8 cellular contexts compared by ENCODE assay signal in the genomic region with DNA sequence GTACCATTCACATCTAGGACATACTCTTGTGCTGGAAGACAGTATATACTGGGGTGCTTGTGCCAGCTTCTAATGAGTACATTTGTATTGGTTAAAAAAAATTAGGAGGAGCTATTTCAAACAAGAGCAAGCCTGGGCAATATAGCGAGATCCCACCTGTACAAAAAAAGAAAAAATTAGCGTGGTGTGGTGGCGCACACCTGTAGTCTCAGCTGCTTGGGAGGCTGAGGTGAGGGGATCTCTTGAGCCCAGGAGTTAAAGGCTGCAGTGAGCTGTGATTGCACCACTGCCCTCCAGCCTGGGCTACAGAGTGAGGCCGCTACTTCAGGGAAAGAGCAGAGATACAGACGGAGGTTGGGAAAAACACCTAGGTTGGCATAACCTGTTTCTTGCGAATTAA. TPM values are rescaled to one million over a fixed set of nuclear protein-coding genes. Genes with fewer than 3 reads are reported as not detected.
DNase-seq lines count a peak whose midpoint lies in the region; ATAC-seq, FAIRE-seq and TF ChIP-seq lines count a peak whose summit lies in the region.

No MANE protein-coding gene starts in this region.

- peak overlapping the region; percentile 82 for H3K9ac ChIP-seq in HepG2 (ENCODE audit: insufficient read depth, low read depth, low read length)

- BruUV-seq in HepG2 (replicated peaks; lab: Mats Ljungman, UMichigan): no TSS peak

- H2AFZ ChIP-seq in HepG2 (ENCODE audit: low read length): no peak overlapping the region

- peaks cover 43% of the 10 kb centered on the region for H3K79me2 ChIP-seq in HepG2 (ENCODE audit: insufficient read depth, low read length)

- peak overlapping the region; percentile 85 for H3K4me3 Mint-ChIP-seq in activated T-cell treated with anti-CD3 and anti-CD28 coated beads, Interleukin-2, amount 50 U/mL, for 4 hours

- intact Hi-C loops in ascending aorta (cut with DNase I) (loop anchor here (5.0 kb wide), 2 partner anchors 55 to 150 kb away; a partner anchor contains a TSS), HepG2 (cut with micrococcal nuclease; ENCODE audit: unreplicated experiment) (loop anchor here (5.0 to 10.0 kb wide), 3 partner anchors 132 to 212 kb away; no protein-coding TSS in a partner anchor)

- in situ Hi-C loops in HepG2 (cut with HindIII; ENCODE audit: extremely low pct_ligation_motif_present, low pct_unique_long_range_greater_than_20kb): no loop called here

- H3K27me3 ChIP-seq in ascending aorta (no peaks in the 10 kb centered on the region), HepG2 (ENCODE audit: control insufficient read depth in 1 of 2, insufficient read depth in 2 of 2, low read length in 2 of 2) (no peaks in the 10 kb centered on the region; a peak in 2 of 5 replicates), thoracic aorta (replicated peaks; ENCODE audit: insufficient read depth) (no peaks in the 10 kb centered on the region)

- peaks cover 14% of the 10 kb centered on the region for H3K4me1 Mint-ChIP-seq in activated T-cell treated with anti-CD3 and anti-CD28 coated beads, Interleukin-2, amount 50 U/mL, for 4 hours (ENCODE audit: low read depth)

- peak overlapping the region; percentile 99 for H3K4me2 ChIP-seq in HepG2 (ENCODE audit: low read depth, low read length)

- no peaks in the 10 kb centered on the region for H4K20me1 ChIP-seq in HepG2 (ENCODE audit: insufficient read depth, low read length)

- TF ChIP-seq RAD21 in HepG2 (CRISPR knock-in tag; IDR thresholded peaks at IDR 0.05): no peak

- H3K9me3 ChIP-seq in ascending aorta (no peaks in the 10 kb centered on the region), HepG2 (ENCODE audit: low read length) (no peaks in the 10 kb centered on the region), thoracic aorta (no peaks in the 10 kb centered on the region)

- no peak for TF ChIP-seq POLR2A in HepG2 (IDR thresholded peaks at IDR 0.05; ENCODE audit: insufficient read depth in 1 of 2, low read depth in 2 of 2, low read length in 2 of 2)

- no peaks in the 10 kb centered on the region for H3K9me3 Mint-ChIP-seq in activated T-cell treated with anti-CD3 and anti-CD28 coated beads, Interleukin-2, amount 50 U/mL, for 4 hours

- no peaks in the 10 kb centered on the region for H3K36me3 Mint-ChIP-seq in activated T-cell treated with anti-CD3 and anti-CD28 coated beads, Interleukin-2, amount 50 U/mL, for 4 hours (ENCODE audit: insufficient read depth)

- no peaks in the 10 kb centered on the region for H3K27me3 Mint-ChIP-seq in activated T-cell treated with anti-CD3 and anti-CD28 coated beads, Interleukin-2, amount 50 U/mL, for 4 hours (ENCODE audit: low read depth)

- DNase-seq in activated T-cell treated with anti-CD3 and anti-CD28 coated beads, Interleukin-2, amount 50 U/mL, for 4 hours: no peak
- no peak for DNase-seq in activated T-cell treated with anti-CD3 and anti-CD28 coated beads, Interleukin-2, amount 50 U/mL, for 48 hours
- DNase-seq in ascending aorta (ENCODE audit: low spot score in 2 of 2) (no peak), HepG2 (ENCODE audit: low spot score) (no peak), thoracic aorta (ENCODE audit: low spot score) (no peak), DMS153 treated with DMSO at 0.1 percent for 48 hours (lab: John Stamatoyannopoulos, UW; ENCODE audit: unreplicated experiment) (no peak), ureter (ENCODE audit: low spot score) (no peak), activated gamma-delta T cell treated with Interleukin-2 at 50 U/mL for 16 hours (no peak)

- CTCF ChIA-PET in HepG2 (lab: Yijun Ruan, JAX; ENCODE audit: low intra/inter-chr PET ratio, low total read pairs): no interaction called here

- POLR2A ChIA-PET in HepG2 (lab: Yijun Ruan, JAX): interaction anchor here (2.3 kb wide), 1 partner anchor 15 kb away, joined by 5 read pairs; no protein-coding TSS in a partner anchor

- H3K36me3 ChIP-seq in ascending aorta (no peaks in the 10 kb centered on the region), HepG2 (replicated peaks in 1 of 2; ENCODE audit: control insufficient read depth in 1 of 2, insufficient read depth in 2 of 2, low read length in 2 of 2) (no peaks in the 10 kb centered on the region; a peak in 1 of 5 replicates), thoracic aorta (no peaks in the 10 kb centered on the region)

- no peak for FAIRE-seq in HepG2 (lab: Jason Lieb, UNC)

- H3K4me1 ChIP-seq in ascending aorta: peaks cover 0 to 15% of the 10 kb centered on the region in 2 donors
- H3K4me1 ChIP-seq in HepG2 (ENCODE audit: insufficient read depth, low read length): peaks cover 44% of the 10 kb centered on the region
- peaks cover 6 to 8% of the 10 kb centered on the region in 2 donors for H3K4me1 ChIP-seq in thoracic aorta (ENCODE audit: control insufficient read depth in 1 of 2, low read depth in 2 of 2)

- no peak overlapping the region for H3K27ac ChIP-seq in ascending aorta
- H3K27ac ChIP-seq in HepG2 (ENCODE audit: extremely low read length, insufficient read depth, low read length): peak overlapping the region; percentile 71
- no peak overlapping the region for H3K27ac ChIP-seq in thoracic aorta

- no peak for ATAC-seq in activated T-cell treated with anti-CD3 and anti-CD28 coated beads, Interleukin-2, amount 50 U/mL, for 4 hours
- no peak for ATAC-seq in HepG2
- ATAC-seq in thoracic aorta (ENCODE audit: insufficient number of reproducible peaks, low FRiP score, low read depth): no peak

- WGBS in HepG2 (ENCODE audit: low lambda C conversion rate): 94% methylated on average over 6 of the region's 6 CpGs

- H3K4me3 ChIP-seq in ascending aorta (peak overlapping the region; percentile 100), HepG2 (replicated peaks in 1 of 3; ENCODE audit: insufficient read depth in 1 of 3, low read depth in 2 of 3, low read length in 3 of 3) (peak overlapping the region; percentile 85 to 97 (median 93)), thoracic aorta (peak overlapping the region; percentile 99)

- TF ChIP-seq CTCF in ascending aorta (IDR thresholded peaks at IDR 0.05): no peak
- no peak for TF ChIP-seq CTCF in HepG2 (CRISPR knock-in tag; IDR thresholded peaks at IDR 0.05)
- TF ChIP-seq CTCF in thoracic aorta (IDR thresholded peaks at IDR 0.05): no peak

- TF ChIP-seq EP300 in HepG2 (IDR thresholded peaks at IDR 0.05; ENCODE audit: low read depth in 2 of 2, low read length in 2 of 2) (no peak), HepG2 (CRISPR knock-in tag; IDR thresholded peaks at IDR 0.05; ENCODE audit: borderline replicate concordance) (no peak)

TF ChIP-seq in HepG2, 621 proteins besides CTCF, POLR2A, EP300 and RAD21 (continues in another document):
- TF ChIP-seq ZFP36L1 (CRISPR knock-in tag; IDR thresholded peaks at IDR 0.05) (0 out of 2 replicates have a peak, but pooled peaks have one; percentile 61), KMT2B (CRISPR knock-in tag; IDR thresholded peaks at IDR 0.05) (no peak), ZMYM3 (CRISPR knock-in tag; IDR thresholded peaks at IDR 0.05) (peak; percentile 82), CHD4 (IDR thresholded peaks at IDR 0.05; ENCODE audit: borderline replicate concordance, low read length) (0 out of 2 replicates have a peak, but pooled peaks have one; percentile 50)

RNA-seq across cellular contexts. Expression of a gene that starts 1.2 kb away (rescaled TPM):
- total RNA-seq in activated T-cell treated with anti-CD3 and anti-CD28 coated beads, Interleukin-2, amount 50 U/mL, for 4 hours: 10 to 100 TPM in 1 of 3 donors, 1 to 10 TPM in 2; 8.6 to 11.0 (median 8.9) TPM
- total RNA-seq in ascending aorta (89.4 TPM), HepG2 (2016; rRNA removed; fragmentation: Illumina TruSeq; extraction: Trizol) (11.4 and 17.3 TPM in 2 replicates), thoracic aorta (10 to 100 TPM; 38.0 to 73.8 TPM), ureter (115 TPM)
- 4.2 and 4.8 TPM in 2 replicates for total RNA-seq in HepG2 (2016; cell fraction: cytosol; rRNA removed; fragmentation: Illumina TruSeq; extraction: Trizol; ENCODE audit: low read depth)
- 10.8 and 15.0 TPM in 2 replicates for total RNA-seq in HepG2 (2016; cell fraction: insoluble cytoplasmic fraction; rRNA removed; fragmentation: Illumina TruSeq; extraction: Trizol)
- 7.1 and 8.5 TPM in 2 replicates for total RNA-seq in HepG2 (2016; cell fraction: membrane; rRNA removed; fragmentation: Illumina TruSeq; extraction: Trizol)
- 40.5 and 44.5 TPM in 2 replicates for total RNA-seq in HepG2 (2016; cell fraction: nucleus; rRNA removed; fragmentation: Illumina TruSeq; extraction: Trizol)
- polyA plus RNA-seq in HepG2 (2011; rRNA removed): 13.1 and 14.0 TPM in 2 replicates
- 8.5 and 10.2 TPM in 2 replicates for polyA plus RNA-seq in HepG2 (2011; cell fraction: cytosol; rRNA removed)
- polyA plus RNA-seq in HepG2 (2011; cell fraction: nucleus; rRNA removed): 39.1 and 43.0 TPM in 2 replicates
- polyA plus RNA-seq in HepG2 (2012): 13.9 and 15.8 TPM in 2 replicates
- polyA plus RNA-seq in HepG2 (2016; cell fraction: cytosol; fragmentation: Illumina TruSeq; extraction: Trizol; ENCODE audit: low read depth): 1.2 and 1.9 TPM in 2 replicates
- 14.8 and 15.2 TPM in 2 replicates for polyA plus RNA-seq in HepG2 (2016; cell fraction: insoluble cytoplasmic fraction; fragmentation: Illumina TruSeq; extraction: Trizol; ENCODE audit: low read depth)
- polyA plus RNA-seq in HepG2 (2016; cell fraction: membrane; fragmentation: Illumina TruSeq; extraction: Trizol; ENCODE audit: low read depth): 2.1 and 2.5 TPM in 2 replicates
- polyA plus RNA-seq in HepG2 (2016; cell fraction: nucleus; fragmentation: Illumina TruSeq; extraction: Trizol; ENCODE audit: insufficient read depth, low read depth): 23.7 and 31.6 TPM in 2 replicates
- 34.7 and 53.1 TPM in 2 replicates for polyA minus RNA-seq in HepG2 (2011; rRNA and poly(A)+ RNA removed; ENCODE audit: low replicate concordance)
- 14.7 and 19.0 TPM in 2 replicates for polyA minus RNA-seq in HepG2 (2011; cell fraction: cytosol; rRNA and poly(A)+ RNA removed)
- polyA minus RNA-seq in HepG2 (2011; cell fraction: nucleus; rRNA and poly(A)+ RNA removed): 94.1 and 111 TPM in 2 replicates
